Comparison of ENCODE assay signal across 20 cellular contexts in the genomic region with DNA sequence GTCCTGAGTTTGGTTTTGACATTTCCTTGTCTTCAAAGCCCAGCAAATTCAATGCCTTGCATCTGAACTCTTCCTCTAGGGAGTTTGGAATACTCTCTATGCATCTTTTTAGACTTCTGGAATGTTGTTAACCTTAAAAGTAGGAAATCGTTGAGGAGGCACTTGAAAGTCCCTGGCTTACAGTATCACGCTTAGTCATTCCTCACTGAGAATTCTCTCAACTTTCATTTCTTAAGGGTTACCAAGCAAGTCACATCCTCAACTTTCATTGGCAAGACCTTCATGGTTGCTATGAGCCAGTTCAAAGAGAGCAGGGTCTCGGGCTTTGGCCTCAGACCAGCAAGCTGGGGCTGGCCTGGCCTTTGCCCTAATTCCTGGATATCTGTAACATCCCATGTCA.
"Had no signal": no experiment of that assay in that cellular context is flagged by ENCODE, and none has a peak within 500 bp of the region (broad histone marks: within the 10 kb centered on the region; RNA-seq: fewer than 3 reads in every experiment).

No MANE protein-coding gene starts in this region.

- H3K36me3 Mint-ChIP-seq: stimulated activated memory B cell treated with anti-CD40 and anti-IgM and Interleukin-4, amounts not matched to agents 10 μg/mL and 1 μg/mL and 100 μg/mL, for 72 hours; T-cell had no signal

- H3K4me1 Mint-ChIP-seq: activated CD4-positive, alpha-beta memory T cell treated with anti-CD3 and anti-CD28 coated beads, Interleukin-2, amount 10 ng/mL, durations not matched to agents 7 days and 5 days; activated CD4-positive, alpha-beta T cell treated with anti-CD3 and anti-CD28 coated beads for 36 hours; central memory CD8-positive, alpha-beta T cell; memory B cell; naive thymus-derived CD8-positive, alpha-beta T cell; stimulated activated memory B cell treated with anti-CD40 and anti-IgM and Interleukin-4, amounts not matched to agents 10 μg/mL and 1 μg/mL and 100 μg/mL, for 72 hours; T-cell had no signal

- H3K27ac Mint-ChIP-seq: activated CD4-positive, alpha-beta memory T cell treated with anti-CD3 and anti-CD28 coated beads, Interleukin-2, amount 10 ng/mL, durations not matched to agents 7 days and 5 days; activated CD4-positive, alpha-beta T cell treated with anti-CD3 and anti-CD28 coated beads for 36 hours; memory B cell; naive thymus-derived CD8-positive, alpha-beta T cell; stimulated activated memory B cell treated with anti-CD40 and anti-IgM and Interleukin-4, amounts not matched to agents 10 μg/mL and 1 μg/mL and 100 μg/mL, for 72 hours; T-cell had no signal

- H3K4me1 ChIP-seq: left ventricle myocardium inferior, thyroid gland had no signal

- DNase-seq: activated CD4-positive, alpha-beta memory T cell treated with anti-CD3 and anti-CD28 coated beads, Interleukin-2, amount 10 ng/mL, durations not matched to agents 7 days and 5 days; activated CD4-positive, alpha-beta T cell treated with anti-CD3 and anti-CD28 coated beads for 36 hours; activated effector memory CD4-positive, alpha-beta T cell treated with Interleukin-2 at 50 U/mL for 16 hours; activated naive CD4-positive, alpha-beta T cell treated with anti-CD3 and anti-CD28 coated beads, Interleukin-2, amount 50 U/mL, for 16 hours; activated T-cell treated with anti-CD3 and anti-CD28 coated beads, Interleukin-2, amount 50 U/mL, for 4 hours; cortex of kidney; effector CD8-positive, alpha-beta T cell; islet precursor cell; left ventricle myocardium inferior; naive thymus-derived CD8-positive, alpha-beta T cell; retina; stimulated activated CD4-positive, alpha-beta T cell treated with anti-CD3 and anti-CD28 coated beads, Interleukin-12 subunit alpha, Interleukin-12 subunit beta, amount 100 ng/mL, for 4 hours; T-cell; T-helper 9 cell; thyroid gland; WERI-Rb-1 had no signal

- H3K27ac ChIP-seq: left ventricle myocardium inferior, neutrophil, thyroid gland, WERI-Rb-1 had no signal

- ATAC-seq: activated CD4-positive, alpha-beta T cell treated with anti-CD3 and anti-CD28 coated beads for 36 hours; activated T-cell treated with anti-CD3 and anti-CD28 coated beads, Interleukin-2, amount 50 U/mL, for 4 hours; naive thymus-derived CD8-positive, alpha-beta T cell; stimulated activated memory B cell treated with anti-CD40 and anti-IgM and Interleukin-4, amounts not matched to agents 10 μg/mL and 1 μg/mL and 100 μg/mL, for 72 hours; T-cell had no signal

- H3K4me3 Mint-ChIP-seq: activated CD4-positive, alpha-beta memory T cell treated with anti-CD3 and anti-CD28 coated beads, Interleukin-2, amount 10 ng/mL, durations not matched to agents 7 days and 5 days; activated CD4-positive, alpha-beta T cell treated with anti-CD3 and anti-CD28 coated beads for 36 hours; activated T-cell treated with anti-CD3 and anti-CD28 coated beads, Interleukin-2, amount 50 U/mL, for 4 hours; central memory CD8-positive, alpha-beta T cell; memory B cell; naive thymus-derived CD8-positive, alpha-beta T cell; stimulated activated memory B cell treated with anti-CD40 and anti-IgM and Interleukin-4, amounts not matched to agents 10 μg/mL and 1 μg/mL and 100 μg/mL, for 72 hours; T-cell had no signal

- H3K36me3 ChIP-seq: left ventricle myocardium inferior, neutrophil, thyroid gland, WERI-Rb-1 had no signal

- H3K9me3 ChIP-seq: neutrophil, thyroid gland had no signal

- H3K27me3 ChIP-seq: thyroid gland had no signal

- H3K9me3 Mint-ChIP-seq: activated CD4-positive, alpha-beta memory T cell treated with anti-CD3 and anti-CD28 coated beads, Interleukin-2, amount 10 ng/mL, durations not matched to agents 7 days and 5 days; central memory CD8-positive, alpha-beta T cell had no signal

- H3K4me3 ChIP-seq: left ventricle myocardium inferior, thyroid gland had no signal
